In genomic region chr16:1036121-1036520, GRCh38 we compare ENCODE assay signal across 19 cellular contexts. TPM values are rescaled to one million over a fixed set of nuclear protein-coding genes. Genes with fewer than 3 reads are reported as not detected.
A peak's percentile ranks its signal among the peaks of the same experiment; 100 is the strongest.
DNase-seq lines count a peak whose midpoint lies in the region; ATAC-seq, FAIRE-seq and TF ChIP-seq lines count a peak whose summit lies in the region.
"Had no signal": no experiment of that assay in that cellular context is flagged by ENCODE, and none has a peak within 500 bp of the region (broad histone marks: within the 10 kb centered on the region; RNA-seq: fewer than 3 reads in every experiment).

No MANE protein-coding gene starts in this region.

- H3K4me3 ChIP-seq in smooth muscle cell, result no peak overlapping the region
- H3K4me3 ChIP-seq: MG63 had no signal

- no peak for ATAC-seq in GM18517 (IDR thresholded peaks at IDR 0.05; ENCODE audit: unreplicated experiment)
- ATAC-seq in activated naive CD8-positive, alpha-beta T cell treated with anti-CD3 and anti-CD28 coated beads, Interleukin-2, amount 50 U/mL, for 24 hours, result no peak

- no peak overlapping the region for H3K4me3 Mint-ChIP-seq in activated naive CD8-positive, alpha-beta T cell treated with anti-CD3 and anti-CD28 coated beads, Interleukin-2, amount 50 U/mL, for 24 hours
- H3K4me3 Mint-ChIP-seq: CD4-positive, alpha-beta T cell had no signal

- no peak overlapping the region for H3K9ac ChIP-seq in smooth muscle cell (ENCODE audit: low read depth)
- H3K9ac ChIP-seq: KMS-11 had no signal

- DNase-seq in HK-2 (ENCODE audit: unreplicated experiment) (peak; percentile 52), RCC 7860 (ENCODE audit: low spot score) (peak; percentile 5), smooth muscle cell (lab: John Stamatoyannopoulos, UW; ENCODE audit: unreplicated experiment) (peak; percentile 42), NCI-H2029 treated with DMSO at 0.1 percent for 48 hours (lab: John Stamatoyannopoulos, UW) (no peak)
- DNase-seq in activated naive CD8-positive, alpha-beta T cell treated with anti-CD3 and anti-CD28 coated beads, Interleukin-2, amount 50 U/mL, for 24 hours, result no peak
- DNase-seq: CD4-positive, alpha-beta T cell; DMS53; HCEC 1CT; MG63; NCI-H1105 treated with DMSO at 0.1 percent for 48 hours; NCI-H187; NCI-H345; NCI-H69; T-helper 1 cell had no signal

- H3K4me2 ChIP-seq in smooth muscle cell, result peak overlapping the region; percentile 82
- H3K4me2 ChIP-seq: KMS-11 had no signal

- no peaks in the 10 kb centered on the region for H3F3A ChIP-seq in smooth muscle cell (ENCODE audit: low read depth)

- H3K79me2 ChIP-seq in smooth muscle cell (ENCODE audit: low read depth), result no peaks in the 10 kb centered on the region

- FAIRE-seq in RCC 7860 (lab: Jason Lieb, UNC), result no peak
- FAIRE-seq: GM19239 had no signal

- 43% methylated on average over 13 of the region's 13 CpGs for WGBS in smooth muscle cell (ENCODE audit: low lambda C conversion rate)

- no peaks in the 10 kb centered on the region for H3K9me3 ChIP-seq in smooth muscle cell (replicated peaks; ENCODE audit: low read depth)
- H3K9me3 ChIP-seq: MG63 had no signal

- no peaks in the 10 kb centered on the region for H3K36me3 ChIP-seq in smooth muscle cell (ENCODE audit: low read depth)
- H3K36me3 ChIP-seq: MG63 had no signal

- no peaks in the 10 kb centered on the region for H4K20me1 ChIP-seq in smooth muscle cell (ENCODE audit: low read depth)

- H3K9me3 Mint-ChIP-seq in activated naive CD8-positive, alpha-beta T cell treated with anti-CD3 and anti-CD28 coated beads, Interleukin-2, amount 50 U/mL, for 24 hours, result no peaks in the 10 kb centered on the region
- H3K9me3 Mint-ChIP-seq: CD4-positive, alpha-beta T cell had no signal

- TF ChIP-seq CTCF in smooth muscle cell (IDR thresholded peaks at IDR 0.05; ENCODE audit: borderline replicate concordance, insufficient read depth, poor library complexity, severe bottlenecking), result no peak

- H3K27ac ChIP-seq in cingulate gyrus (ENCODE audit: low read depth, low read length), result peak overlapping the region; percentile 95
- no peak overlapping the region for H3K27ac ChIP-seq in smooth muscle cell (ENCODE audit: low read depth)
- H3K27ac ChIP-seq: KMS-11 had no signal

- H3K27me3 ChIP-seq in smooth muscle cell (ENCODE audit: low read depth), result no peaks in the 10 kb centered on the region
- H3K27me3 ChIP-seq: MG63 had no signal

- H3K4me1 ChIP-seq in smooth muscle cell (ENCODE audit: low read depth), result peaks cover 16% of the 10 kb centered on the region

- H3K4me1 Mint-ChIP-seq in activated naive CD8-positive, alpha-beta T cell treated with anti-CD3 and anti-CD28 coated beads, Interleukin-2, amount 50 U/mL, for 24 hours, result no peaks in the 10 kb centered on the region

- H3K36me3 Mint-ChIP-seq in activated naive CD8-positive, alpha-beta T cell treated with anti-CD3 and anti-CD28 coated beads, Interleukin-2, amount 50 U/mL, for 24 hours (ENCODE audit: low read depth), result no peaks in the 10 kb centered on the region

- H3K27me3 Mint-ChIP-seq in activated naive CD8-positive, alpha-beta T cell treated with anti-CD3 and anti-CD28 coated beads, Interleukin-2, amount 50 U/mL, for 24 hours, result no peaks in the 10 kb centered on the region
- H3K27me3 Mint-ChIP-seq: CD4-positive, alpha-beta T cell had no signal

- no peak overlapping the region for H2AFZ ChIP-seq in smooth muscle cell (ENCODE audit: low read depth)

- no peak overlapping the region for H3K27ac Mint-ChIP-seq in activated naive CD8-positive, alpha-beta T cell treated with anti-CD3 and anti-CD28 coated beads, Interleukin-2, amount 50 U/mL, for 24 hours
- H3K27ac Mint-ChIP-seq: CD4-positive, alpha-beta T cell had no signal

RNA-seq across cellular contexts. Expression of gene SSTR5, which starts 36.4 kb away (rescaled TPM):
- not detected in 2 replicates for total RNA-seq in smooth muscle cell
- polyA plus RNA-seq in smooth muscle cell, result not detected in 2 replicates
- total RNA-seq: CD4-positive, alpha-beta T cell; OCI-LY7 had no signal

RNA-seq across cellular contexts. Expression of gene SOX8, which starts 54.6 kb away (rescaled TPM):
- total RNA-seq in smooth muscle cell, result 1.8 and 4.2 TPM in 2 replicates
- polyA plus RNA-seq in smooth muscle cell, result 2.9 and 3.5 TPM in 2 replicates

RNA-seq across cellular contexts. Expression of gene C1QTNF8, which starts 59.9 kb away (rescaled TPM):
- not detected in 2 replicates for total RNA-seq in smooth muscle cell
- polyA plus RNA-seq in smooth muscle cell, result not detected in 2 replicates
- total RNA-seq: CD4-positive, alpha-beta T cell; OCI-LY7 had no signal

Comparison
In these comparisons a context has a peak if more than half of its experiments do, and no peak if none do; other contexts are left out.
1. DNase-seq: peak in HK-2 (single experiment), RCC 7860 (single experiment) and smooth muscle cell (single experiment); none in activated naive CD8-positive, alpha-beta T cell treated with anti-CD3 and anti-CD28 coated beads, Interleukin-2, amount 50 U/mL, for 24 hours (single experiment) and NCI-H2029 treated with DMSO at 0.1 percent for 48 hours (single experiment).